Comparison of ENCODE assay signal across 17 cellular contexts in genomic region chr3:142216321-142216720, GRCh38.
"Had no signal": no experiment of that assay in that cellular context is flagged by ENCODE, and none has a peak within 500 bp of the region (broad histone marks: within the 10 kb centered on the region; RNA-seq: fewer than 3 reads in every experiment).

No MANE protein-coding gene starts in this region.

- H3K4me3 Mint-ChIP-seq: activated B cell treated with CpG ODN at 0.5 μM for 24 hours; activated naive CD4-positive, alpha-beta T cell treated with anti-CD3 and anti-CD28 coated beads, Interleukin-2, amount 10 ng/mL, durations not matched to agents 7 days and 5 days; brain; central memory CD8-positive, alpha-beta T cell; dendritic cell treated with granulocyte-macrophage colony-stimulating factor and Interleukin-4, amounts not matched to agents 40 ng/mL and 50 ng/mL, for 4 days; mesothelial cell of epicardium; naive B cell; stimulated activated naive CD8-positive, alpha-beta T cell treated with anti-CD3 and anti-CD28 coated beads, Interleukin-15, Interleukin-2, amounts not matched to agents 100 ng/mL and 50 ng/mL, for 24 hours; T-helper 1 cell treated with Interleukin-12 subunit alpha and Interleukin-12 subunit beta and Interleukin-4 antibody, amounts not matched to agents 30 μg/mL and 1 μg/mL, for 36 hours had no signal

- H3K27me3 Mint-ChIP-seq: activated B cell treated with CpG ODN at 0.5 μM for 24 hours; activated naive CD4-positive, alpha-beta T cell treated with anti-CD3 and anti-CD28 coated beads, Interleukin-2, amount 10 ng/mL, durations not matched to agents 7 days and 5 days; brain; central memory CD8-positive, alpha-beta T cell; dendritic cell treated with granulocyte-macrophage colony-stimulating factor and Interleukin-4, amounts not matched to agents 40 ng/mL and 50 ng/mL, for 4 days; naive B cell; stimulated activated naive CD8-positive, alpha-beta T cell treated with anti-CD3 and anti-CD28 coated beads, Interleukin-15, Interleukin-2, amounts not matched to agents 100 ng/mL and 50 ng/mL, for 24 hours had no signal

- H3K27me3 ChIP-seq: testis had no signal

- H3K9me3 ChIP-seq: psoas muscle, testis had no signal

- H3K27ac Mint-ChIP-seq: activated B cell treated with CpG ODN at 0.5 μM for 24 hours; activated naive CD4-positive, alpha-beta T cell treated with anti-CD3 and anti-CD28 coated beads, Interleukin-2, amount 10 ng/mL, durations not matched to agents 7 days and 5 days; activated T-helper 2 cell treated with anti-CD3 and anti-CD28 coated beads, Interferon-gamma antibody, Interleukin-2, Interleukin-4, amounts not matched to agents 10 μg/mL and 5 μg/mL and 100 μg/mL, durations not matched to agents 14 hours and 24 hours and 36 hours; brain; dendritic cell treated with granulocyte-macrophage colony-stimulating factor and Interleukin-4, amounts not matched to agents 40 ng/mL and 50 ng/mL, for 4 days; mesothelial cell of epicardium; naive B cell; stimulated activated naive CD8-positive, alpha-beta T cell treated with anti-CD3 and anti-CD28 coated beads, Interleukin-15, Interleukin-2, amounts not matched to agents 100 ng/mL and 50 ng/mL, for 24 hours; T-helper 1 cell treated with Interleukin-12 subunit alpha and Interleukin-12 subunit beta and Interleukin-4 antibody, amounts not matched to agents 30 μg/mL and 1 μg/mL, for 36 hours had no signal

- H3K9me3 Mint-ChIP-seq: activated B cell treated with CpG ODN at 0.5 μM for 24 hours; activated naive CD4-positive, alpha-beta T cell treated with anti-CD3 and anti-CD28 coated beads, Interleukin-2, amount 10 ng/mL, durations not matched to agents 7 days and 5 days; activated T-helper 2 cell treated with anti-CD3 and anti-CD28 coated beads, Interferon-gamma antibody, Interleukin-2, Interleukin-4, amounts not matched to agents 10 μg/mL and 5 μg/mL and 100 μg/mL, durations not matched to agents 14 hours and 24 hours and 36 hours; brain; central memory CD8-positive, alpha-beta T cell; dendritic cell treated with granulocyte-macrophage colony-stimulating factor and Interleukin-4, amounts not matched to agents 40 ng/mL and 50 ng/mL, for 4 days; mesothelial cell of epicardium; naive B cell; stimulated activated naive CD8-positive, alpha-beta T cell treated with anti-CD3 and anti-CD28 coated beads, Interleukin-15, Interleukin-2, amounts not matched to agents 100 ng/mL and 50 ng/mL, for 24 hours; T-helper 1 cell treated with Interleukin-12 subunit alpha and Interleukin-12 subunit beta and Interleukin-4 antibody, amounts not matched to agents 30 μg/mL and 1 μg/mL, for 36 hours had no signal

- H3K4me1 Mint-ChIP-seq: activated B cell treated with CpG ODN at 0.5 μM for 24 hours; activated naive CD4-positive, alpha-beta T cell treated with anti-CD3 and anti-CD28 coated beads, Interleukin-2, amount 10 ng/mL, durations not matched to agents 7 days and 5 days had no signal

- H3K36me3 Mint-ChIP-seq: naive B cell had no signal

- H3K4me3 ChIP-seq: psoas muscle, testis had no signal

- DNase-seq: activated B cell treated with CpG ODN at 0.5 μM for 24 hours; activated CD4-positive, alpha-beta T cell treated with anti-CD3 and anti-CD28 coated beads, Interleukin-2, amount 50 U/mL, for 1 hour; activated naive CD4-positive, alpha-beta T cell treated with anti-CD3 and anti-CD28 coated beads, Interleukin-2, amount 10 ng/mL, durations not matched to agents 7 days and 5 days; glutamatergic neuron; naive B cell; occipital lobe; psoas muscle; stimulated activated CD4-positive, alpha-beta T cell treated with anti-CD3 and anti-CD28 coated beads, Interleukin-15, amount 100 ng/mL, for 24 hours; stimulated activated CD4-positive, alpha-beta T cell treated with anti-CD3 and anti-CD28 coated beads, Interleukin-4, amount 100 ng/mL, for 24 hours; testis had no signal

- H3K27ac ChIP-seq: psoas muscle, testis had no signal

- ATAC-seq: psoas muscle had no signal
